Comparison of ENCODE assay signal across 8 cellular contexts in genomic region chr3:168088106-168088722, GRCh38. TPM values are rescaled to one million over a fixed set of nuclear protein-coding genes. Genes with fewer than 3 reads are reported as not detected.
DNase-seq lines count a peak whose midpoint lies in the region; TF ChIP-seq lines count a peak whose summit lies in the region.

No MANE protein-coding gene starts in this region.

- H3K4me3 ChIP-seq in colonic mucosa (no peak overlapping the region), ascending aorta (no peak overlapping the region)

- peak overlapping the region in 1 of 2 donors; percentile 0 for H3K9ac ChIP-seq in colonic mucosa (ENCODE audit: low read depth in 2 of 2, low read length in 2 of 2)

- H3K36me3 ChIP-seq in colonic mucosa = no peaks in the 10 kb centered on the region
- no peaks in the 10 kb centered on the region for H3K36me3 ChIP-seq in ascending aorta

- TF ChIP-seq CTCF in colonic mucosa (IDR thresholded peaks at IDR 0.05) (peak; percentile 25), ascending aorta (IDR thresholded peaks at IDR 0.05) (no peak)

- in situ Hi-C loops in KBM-7 (cut with MboI; ENCODE audit: low pct_unique_long_range_greater_than_20kb, low sequenced_read_pairs) = no loop called here

- intact Hi-C loops in colonic mucosa (cut with DNase I) = no loop called here
- intact Hi-C loops in ascending aorta (cut with DNase I) = no loop called here

- no peaks in the 10 kb centered on the region for H3K27me3 ChIP-seq in colonic mucosa
- H3K27me3 ChIP-seq in ascending aorta = no peaks in the 10 kb centered on the region

- no peaks in the 10 kb centered on the region for H3K4me1 ChIP-seq in colonic mucosa
- H3K4me1 ChIP-seq in ascending aorta = peaks cover 0 to 15% of the 10 kb centered on the region in 2 donors

- DNase-seq in NK-92 treated with Interleukin-12 subunit alpha and Interleukin-12 subunit beta, amount 100 ng/mL, for 24 hours (lab: John Stamatoyannopoulos, UW) = peak; percentile 20
- DNase-seq in NK-92 (lab: John Stamatoyannopoulos, UW; ENCODE audit: unreplicated experiment) = no peak
- peak; percentile 32 for DNase-seq in H4 (ENCODE audit: low spot score)
- peak; percentile 51 for DNase-seq in KBM-7
- DNase-seq in colonic mucosa = peak; percentile 61
- no peak for DNase-seq in activated effector memory CD4-positive, alpha-beta T cell treated with anti-CD3 and anti-CD28 coated beads, Interleukin-2, amount 50 U/mL, for 16 hours
- no peak for DNase-seq in ascending aorta (ENCODE audit: low spot score in 2 of 2)
- no peak for DNase-seq in NCI-H2227 (lab: John Stamatoyannopoulos, UW; ENCODE audit: unreplicated experiment)

- H3K27ac ChIP-seq in colonic mucosa = peak overlapping the region; percentile 0
- no peak overlapping the region for H3K27ac ChIP-seq in ascending aorta

- no peaks in the 10 kb centered on the region for H3K9me3 ChIP-seq in colonic mucosa
- no peaks in the 10 kb centered on the region for H3K9me3 ChIP-seq in ascending aorta

RNA-seq across cellular contexts. Expression of gene GOLIM4, which starts 7.5 kb away (rescaled TPM):
- 31.2 and 42.0 TPM in 2 replicates for total RNA-seq in H4 (2014; rRNA removed; shearing (Covaris generic))
- 10 to 100 TPM; 73.8 to 79.4 TPM for total RNA-seq in colonic mucosa
- total RNA-seq in ascending aorta = 43.1 TPM

Comparison
In these comparisons a context has a peak if more than half of its experiments do, and no peak if none do; other contexts are left out.
1. DNase-seq: peak in NK-92 treated with Interleukin-12 subunit alpha and Interleukin-12 subunit beta, amount 100 ng/mL, for 24 hours (single experiment), H4 (single experiment), KBM-7 (single experiment) and colonic mucosa (single experiment); none in NK-92 (single experiment), activated effector memory CD4-positive, alpha-beta T cell treated with anti-CD3 and anti-CD28 coated beads, Interleukin-2, amount 50 U/mL, for 16 hours (single experiment), ascending aorta (0 of 2) and NCI-H2227 (single experiment).